In the genomic region with DNA sequence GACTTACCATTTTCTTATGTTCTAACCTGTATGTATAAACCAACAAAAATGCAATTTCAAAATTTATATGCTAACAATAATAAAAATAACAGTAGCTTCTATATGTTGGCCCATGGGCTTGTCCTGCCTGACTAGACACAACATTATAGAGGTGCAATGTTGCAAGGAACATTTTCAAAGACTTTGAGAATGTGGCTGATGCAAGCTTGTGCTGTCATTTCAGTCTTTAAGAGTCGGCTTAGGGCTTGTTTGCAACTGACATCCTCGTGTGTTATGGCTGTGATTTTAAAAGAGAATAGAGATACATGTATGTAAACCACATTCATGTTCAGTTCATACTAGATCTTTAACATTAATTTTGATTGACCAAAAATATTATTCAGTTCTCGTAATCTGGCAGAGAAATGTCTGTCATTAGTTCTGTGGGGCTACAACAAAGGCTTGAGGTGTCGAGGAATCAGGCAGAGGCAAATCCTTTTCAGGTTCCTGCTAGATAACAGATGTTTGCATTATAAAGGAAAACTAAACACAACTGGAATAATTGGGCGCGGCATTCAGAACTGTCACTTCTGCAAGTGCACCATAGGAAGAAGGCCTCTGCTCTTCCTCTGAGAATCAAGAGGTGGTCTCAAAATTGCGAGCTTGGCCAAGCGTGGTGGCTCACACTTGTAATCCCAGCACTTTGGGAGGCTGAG, we compare ENCODE assay signal across 21 cellular contexts. TPM values are rescaled to one million over a fixed set of nuclear protein-coding genes. Genes with fewer than 3 reads are reported as not detected.
DNase-seq lines count a peak whose midpoint lies in the region; ATAC-seq, FAIRE-seq and TF ChIP-seq lines count a peak whose summit lies in the region.
"Had no signal": no experiment of that assay in that cellular context is flagged by ENCODE, and none has a peak within 500 bp of the region (broad histone marks: within the 10 kb centered on the region; RNA-seq: fewer than 3 reads in every experiment).

No MANE protein-coding gene starts in this region.

- peak; percentile 5 to 44 (median 12) for ATAC-seq in right lobe of liver
- ATAC-seq in GM18505 (IDR thresholded peaks at IDR 0.05; ENCODE audit: unreplicated experiment), result no peak

- H3K4me3 ChIP-seq in right lobe of liver (no peak overlapping the region), brain microvascular endothelial cell (ENCODE audit: low read depth, low read length) (no peak overlapping the region)
- H3K4me3 ChIP-seq: spleen had no signal

- intact Hi-C loops in right lobe of liver (cut with DNase I), result no loop called here

- H3K27ac ChIP-seq in VCaP (peak overlapping the region; percentile 89), right lobe of liver (peak overlapping the region in 1 of 3 donors; percentile 1), brain microvascular endothelial cell (no peak overlapping the region)
- H3K27ac ChIP-seq: coronary artery, spleen, WERI-Rb-1 had no signal

- no peak for TF ChIP-seq POLR2A in GM12891 (IDR thresholded peaks at IDR 0.05; ENCODE audit: low read depth, low read length)
- TF ChIP-seq POLR2A in right lobe of liver (IDR thresholded peaks at IDR 0.05), result no peak
- TF ChIP-seq POLR2A in GM18505 (IDR thresholded peaks at IDR 0.05; ENCODE audit: borderline replicate concordance, extremely low read depth, insufficient read depth, insufficient read length), result no peak

- TF ChIP-seq CTCF in VCaP (conservative IDR thresholded peaks at IDR 0.05) (no peak), right lobe of liver (IDR thresholded peaks at IDR 0.05) (no peak), brain microvascular endothelial cell (IDR thresholded peaks at IDR 0.05; ENCODE audit: low read depth, low read length, missing control alignments) (no peak)

- peak; percentile 69 for FAIRE-seq in GM12891 (lab: Jason Lieb, UNC)
- FAIRE-seq: kidney had no signal

- no peaks in the 10 kb centered on the region for H3K9me3 ChIP-seq in right lobe of liver

- in situ Hi-C loops in brain microvascular endothelial cell (cut with HindIII; ENCODE audit: low pct_ligation_motif_present, low sequenced_read_pairs), result no loop called here

- H3K36me3 ChIP-seq in right lobe of liver, result no peaks in the 10 kb centered on the region
- H3K36me3 ChIP-seq in brain microvascular endothelial cell (replicated peaks), result no peaks in the 10 kb centered on the region
- H3K36me3 ChIP-seq: spleen, WERI-Rb-1 had no signal

- 59% methylated on average over 8 of the region's 8 CpGs for WGBS in right lobe of liver (ENCODE audit: insufficient coverage, low coverage, low lambda C conversion rate, missing lambda C conversion rate)

- H3K4me1 ChIP-seq in right lobe of liver, result peaks cover 0 to 6% (median 3%) of the 10 kb centered on the region in 4 donors

- DNase-seq in DMS53 (lab: John Stamatoyannopoulos, UW) (peak; percentile 14), DMS53 treated with DMSO at 0.1 percent for 48 hours (lab: John Stamatoyannopoulos, UW; ENCODE audit: unreplicated experiment) (no peak), GM12891 (ENCODE audit: insufficient read length, low spot score) (no peak), right lobe of liver (no peak), brain microvascular endothelial cell (no peak), COLO668 (lab: John Stamatoyannopoulos, UW; ENCODE audit: unreplicated experiment) (no peak)
- DNase-seq: 8988T; kidney; mesendoderm; NCI-H1417 treated with DMSO at 0.1 percent for 48 hours; NCI-H2227 treated with DMSO at 0.1 percent for 48 hours; NK-92 treated with Interleukin-12 subunit alpha and Interleukin-12 subunit beta, amount 100 ng/mL, for 24 hours; spleen; WERI-Rb-1 had no signal

- H3K27me3 ChIP-seq in right lobe of liver, result no peaks in the 10 kb centered on the region
- H3K27me3 ChIP-seq in brain microvascular endothelial cell (replicated peaks), result no peaks in the 10 kb centered on the region
- H3K27me3 ChIP-seq: spleen had no signal

TF ChIP-seq in GM12891, 5 proteins besides CTCF, POLR2A, EP300 and RAD21:
- no peak for TF ChIP-seq POLR2AphosphoS5 (IDR thresholded peaks at IDR 0.05; ENCODE audit: low read depth, low read length)
- no peak for TF ChIP-seq PAX5 (IDR thresholded peaks at IDR 0.05; ENCODE audit: insufficient read depth, low read length, severe bottlenecking)
- no peak for TF ChIP-seq TAF1 (IDR thresholded peaks at IDR 0.05; ENCODE audit: low read depth, low read length)
- TF ChIP-seq POU2F2 (IDR thresholded peaks at IDR 0.05; ENCODE audit: low read depth, low read length), result no peak
- no peak for TF ChIP-seq SPI1 (IDR thresholded peaks at IDR 0.05; ENCODE audit: low read depth, low read length)

RNA-seq across cellular contexts. Expression of gene TMSB4X, which starts 13.1 kb away (rescaled TPM):
- 22,419 TPM for polyA plus RNA-seq in GM12891 (2012; ENCODE audit: low read depth, missing spikeins)
- total RNA-seq in right lobe of liver, result 1,000 to 10,000 TPM in 1 of 6 experiments, 100 to 1,000 TPM in 5; 348 to 1,121 (median 708) TPM

RNA-seq across cellular contexts. Expression of gene FAM9C, which starts 56.4 kb away (rescaled TPM):
- polyA plus RNA-seq in GM12891 (2012; ENCODE audit: low read depth, missing spikeins), result not detected
- total RNA-seq in right lobe of liver, result not detected
- total RNA-seq: activated CD8-positive, alpha-beta memory T cell treated with anti-CD3 and anti-CD28 coated beads for 36 hours; HT-29; kidney; pulmonary artery endothelial cell had no signal
- polyA plus RNA-seq: BJ had no signal
